8 cellular contexts compared by ENCODE assay signal in genomic region chr11:75331761-75332160, GRCh38. TPM values are rescaled to one million over a fixed set of nuclear protein-coding genes. Genes with fewer than 3 reads are reported as not detected.
DNase-seq lines count a peak whose midpoint lies in the region; ATAC-seq and TF ChIP-seq lines count a peak whose summit lies in the region.
"Not testable (repeated sequence)": the region's sequence is repeated elsewhere in the genome, so short reads cannot be mapped to it uniquely, and the experiment has no call there.

No MANE protein-coding gene starts in this region.

- not testable (repeated sequence) for H3K56ac ChIP-seq in H9 (ENCODE audit: insufficient read length, low read depth, low read length)

- not testable (repeated sequence) for TF ChIP-seq CTCF in CD14-positive monocyte (IDR thresholded peaks at IDR 0.05); H9 (conservative IDR thresholded peaks at IDR 0.05); endodermal cell (conservative IDR thresholded peaks at IDR 0.05); neural progenitor cell (IDR thresholded peaks at IDR 0.05); upper lobe of left lung (IDR thresholded peaks at IDR 0.05)

- not testable (repeated sequence) for H3K9me3 ChIP-seq in H9 (ENCODE audit: control insufficient read depth, low read depth, low read length); endodermal cell (ENCODE audit: control insufficient read depth, low read length); neural progenitor cell (ENCODE audit: low read depth); upper lobe of left lung

- DNase-seq in CD14-positive monocyte (ENCODE audit: low spot score); neural progenitor cell (ENCODE audit: low spot score); upper lobe of left lung: not testable (repeated sequence)
- DNase-seq in H9 = peak; percentile 84
- peak; percentile 90 for DNase-seq in endodermal cell
- DNase-seq in islet precursor cell = peak; percentile 80

- not testable (repeated sequence) for H4K20me1 ChIP-seq in H9 (ENCODE audit: control insufficient read depth, insufficient read depth, insufficient read length); neural progenitor cell (ENCODE audit: low read depth)

- H4K91ac ChIP-seq in H9 (ENCODE audit: insufficient read length, low read depth, low read length) = not testable (repeated sequence)

- not testable (repeated sequence) for H3K4me3 ChIP-seq in endodermal cell (ENCODE audit: low read length); neural progenitor cell; upper lobe of left lung

- peaks cover 38% of the 10 kb centered on the region for H3K36me3 ChIP-seq in endodermal cell (ENCODE audit: control insufficient read depth, insufficient read depth, low read length)
- not testable (repeated sequence) for H3K36me3 ChIP-seq in neural progenitor cell, upper lobe of left lung

- H3K36me3 Mint-ChIP-seq in CD14-positive monocyte (peaks cover 34 to 67% of the 10 kb centered on the region in 2 donors), H9 (ENCODE audit: insufficient read depth in 1 of 3, low read depth in 3 of 3) (peaks cover 0 to 11% (median 10%) of the 10 kb centered on the region in 3 experiments; a peak in 5 of 7 replicates), endodermal cell (ENCODE audit: low read depth) (peaks cover 17% of the 10 kb centered on the region)
- peaks cover 14% of the 10 kb centered on the region for H3K36me3 Mint-ChIP-seq in T-helper 1 cell treated with Interleukin-12 subunit alpha and Interleukin-12 subunit beta and Interleukin-4 antibody, amounts not matched to agents 30 μg/mL and 1 μg/mL, for 36 hours (ENCODE audit: low read depth)
- not testable (repeated sequence) for H3K36me3 Mint-ChIP-seq in activated naive CD4-positive, alpha-beta T cell treated with anti-CD3 and anti-CD28 coated beads, Interleukin-2, amount 50 U/mL, for 24 hours; neural progenitor cell

- H3K27ac Mint-ChIP-seq in CD14-positive monocyte (peak overlapping the region in 5 of 7 donors; percentile 30 to 63 (median 55)), H9 (peak overlapping the region; percentile 51 to 97 (median 96); a peak in 6 of 7 replicates), endodermal cell (peak overlapping the region; percentile 100), neural progenitor cell (peak overlapping the region; percentile 70)
- peak overlapping the region; percentile 46 for H3K27ac Mint-ChIP-seq in T-helper 1 cell treated with Interleukin-12 subunit alpha and Interleukin-12 subunit beta and Interleukin-4 antibody, amounts not matched to agents 30 μg/mL and 1 μg/mL, for 36 hours
- H3K27ac Mint-ChIP-seq in activated naive CD4-positive, alpha-beta T cell treated with anti-CD3 and anti-CD28 coated beads, Interleukin-2, amount 50 U/mL, for 24 hours = peak overlapping the region; percentile 84

- not testable (repeated sequence) for ATAC-seq in upper lobe of left lung (ENCODE audit: low FRiP score in 2 of 2)

- H3K4me1 ChIP-seq in H9 (ENCODE audit: insufficient read depth, low read length) (peaks cover 14% of the 10 kb centered on the region; the same call in 1 of the 2 replicates), endodermal cell (ENCODE audit: control insufficient read depth, insufficient read depth, low read length) (peaks cover 15% of the 10 kb centered on the region), neural progenitor cell (peaks cover 18% of the 10 kb centered on the region), upper lobe of left lung (peaks cover 82 to 98% (median 90%) of the 10 kb centered on the region in 4 donors)

- H3K27me3 ChIP-seq in H9 (ENCODE audit: insufficient read depth, low read length); endodermal cell (ENCODE audit: control insufficient read depth, insufficient read depth, low read length, poor library complexity, severe bottlenecking); neural progenitor cell; upper lobe of left lung: not testable (repeated sequence)

- H3K4me1 Mint-ChIP-seq in CD14-positive monocyte (peaks cover 82% of the 10 kb centered on the region), H9 (peaks cover 35 to 68% of the 10 kb centered on the region in 2 experiments), endodermal cell (peaks cover 74% of the 10 kb centered on the region), neural progenitor cell (peaks cover 30% of the 10 kb centered on the region)
- peaks cover 45% of the 10 kb centered on the region for H3K4me1 Mint-ChIP-seq in T-helper 1 cell treated with Interleukin-12 subunit alpha and Interleukin-12 subunit beta and Interleukin-4 antibody, amounts not matched to agents 30 μg/mL and 1 μg/mL, for 36 hours (ENCODE audit: low read depth)
- H3K4me1 Mint-ChIP-seq in activated naive CD4-positive, alpha-beta T cell treated with anti-CD3 and anti-CD28 coated beads, Interleukin-2, amount 50 U/mL, for 24 hours = peaks cover 79% of the 10 kb centered on the region

- not testable (repeated sequence) for H2BK12ac ChIP-seq in H9 (ENCODE audit: insufficient read length, low read depth, low read length)

- H2AFZ ChIP-seq in H9 (ENCODE audit: low read length); neural progenitor cell (replicated peaks): not testable (repeated sequence)

- not testable (repeated sequence) for H3K23ac ChIP-seq in H9 (ENCODE audit: insufficient read length, low read depth, low read length)

- H2BK15ac ChIP-seq in H9 (ENCODE audit: low read depth, low read length) = not testable (repeated sequence)

- H2BK20ac ChIP-seq in H9 (ENCODE audit: low read depth, low read length, poor library complexity, severe bottlenecking) = not testable (repeated sequence)

- not testable (repeated sequence) for TF ChIP-seq POLR2A in upper lobe of left lung (IDR thresholded peaks at IDR 0.05)

- not testable (repeated sequence) for H3F3A ChIP-seq in neural progenitor cell (ENCODE audit: low read depth)

- H3K4me2 ChIP-seq in H9 (ENCODE audit: insufficient read depth, insufficient read length, low read length); neural progenitor cell: not testable (repeated sequence)

- H3K23me2 ChIP-seq in H9 (ENCODE audit: insufficient read length, low read depth, low read length, poor library complexity, severe bottlenecking) = not testable (repeated sequence)

- WGBS in H9 (ENCODE audit: extremely low coverage, insufficient read length, low lambda C conversion rate) = no CpG with 5 or more reads among the region's 9 CpGs
- 31 to 56% methylated on average over 7 to 9 of the region's 9 CpGs for WGBS in endodermal cell (ENCODE audit: insufficient coverage in 1 of 2, insufficient read length in 1 of 2), 2 experiments
- WGBS in upper lobe of left lung, 2 donors = 88 to 90% methylated on average over 9 of the region's 9 CpGs

- H3K9ac ChIP-seq in H9 (ENCODE audit: extremely low read depth, insufficient read length, low read length); neural progenitor cell: not testable (repeated sequence)
- peak overlapping the region; percentile 78 for H3K9ac ChIP-seq in endodermal cell (ENCODE audit: extremely low read depth, low read length, poor library complexity, severe bottlenecking)

- not testable (repeated sequence) for H3K14ac ChIP-seq in H9 (ENCODE audit: insufficient read depth, low read length)

- peak overlapping the region; percentile 78 for H3K18ac ChIP-seq in H9 (ENCODE audit: insufficient read length, low read depth, low read length)

- peak overlapping the region; percentile 65 for H4K5ac ChIP-seq in H9 (ENCODE audit: insufficient read length, low read depth, low read length)

- H3K27ac ChIP-seq in H9 (ENCODE audit: insufficient read length, low read depth, low read length) (peak overlapping the region; percentile 94), endodermal cell (ENCODE audit: low read depth, low read length) (peak overlapping the region; percentile 78), upper lobe of left lung (peak overlapping the region in 3 of 4 donors; percentile 81 to 97 (median 95))
- not testable (repeated sequence) for H3K27ac ChIP-seq in neural progenitor cell

- not testable (repeated sequence) for H3K4ac ChIP-seq in H9 (ENCODE audit: low read depth, low read length)

- not testable (repeated sequence) for H2AK5ac ChIP-seq in H9 (ENCODE audit: insufficient read length, low read length)

- H2BK120ac ChIP-seq in H9 (ENCODE audit: low read depth, low read length, poor library complexity, severe bottlenecking) = not testable (repeated sequence)

- H3K79me2 ChIP-seq in H9 (ENCODE audit: insufficient read depth, low read length); neural progenitor cell (ENCODE audit: low read depth): not testable (repeated sequence)

- not testable (repeated sequence) for H3K27me3 Mint-ChIP-seq in CD14-positive monocyte (ENCODE audit: low read depth in 3 of 3); H9 (ENCODE audit: low read depth); T-helper 1 cell treated with Interleukin-12 subunit alpha and Interleukin-12 subunit beta and Interleukin-4 antibody, amounts not matched to agents 30 μg/mL and 1 μg/mL, for 36 hours (ENCODE audit: low read depth); activated naive CD4-positive, alpha-beta T cell treated with anti-CD3 and anti-CD28 coated beads, Interleukin-2, amount 50 U/mL, for 24 hours; endodermal cell (ENCODE audit: insufficient read depth); neural progenitor cell (ENCODE audit: insufficient read depth, low read depth)

- H2BK5ac ChIP-seq in H9 (ENCODE audit: insufficient read length, low read length) = peak overlapping the region; percentile 69

- not testable (repeated sequence) for H3K4me3 Mint-ChIP-seq in CD14-positive monocyte; H9; T-helper 1 cell treated with Interleukin-12 subunit alpha and Interleukin-12 subunit beta and Interleukin-4 antibody, amounts not matched to agents 30 μg/mL and 1 μg/mL, for 36 hours; neural progenitor cell
- H3K4me3 Mint-ChIP-seq in activated naive CD4-positive, alpha-beta T cell treated with anti-CD3 and anti-CD28 coated beads, Interleukin-2, amount 50 U/mL, for 24 hours = peak overlapping the region; percentile 9
- H3K4me3 Mint-ChIP-seq in endodermal cell = peak overlapping the region; percentile 47

- not testable (repeated sequence) for TF ChIP-seq EP300 in upper lobe of left lung (IDR thresholded peaks at IDR 0.05)

- H4K8ac ChIP-seq in H9 (replicated peaks; ENCODE audit: insufficient read length, low read depth, low read length) = not testable (repeated sequence)

- not testable (repeated sequence) for H3T11ph ChIP-seq in H9 (ENCODE audit: low read length)

- not testable (repeated sequence) for H3K79me1 ChIP-seq in H9 (ENCODE audit: insufficient read depth, low read depth, low read length, poor library complexity, severe bottlenecking)

- not testable (repeated sequence) for H3K9me3 Mint-ChIP-seq in CD14-positive monocyte; T-helper 1 cell treated with Interleukin-12 subunit alpha and Interleukin-12 subunit beta and Interleukin-4 antibody, amounts not matched to agents 30 μg/mL and 1 μg/mL, for 36 hours; activated naive CD4-positive, alpha-beta T cell treated with anti-CD3 and anti-CD28 coated beads, Interleukin-2, amount 50 U/mL, for 24 hours; endodermal cell; neural progenitor cell
- peaks cover 4 to 11% of the 10 kb centered on the region in 2 experiments; a peak in 4 of 5 replicates for H3K9me3 Mint-ChIP-seq in H9

- intact Hi-C loops in CD14-positive monocyte (cut with micrococcal nuclease) = not testable (repeated sequence)

RNA-seq across cellular contexts. Expression of gene ARRB1, which starts 19.7 kb away (rescaled TPM):
- 10 to 100 TPM; 52.6 to 66.5 TPM for polyA plus RNA-seq in CD14-positive monocyte
- 20.6 and 22.1 TPM in 2 replicates for total RNA-seq in H9 (2021)
- 100 to 1,000 TPM in 1 of 2 donors, 10 to 100 TPM in 1; 41.7 to 128 TPM for total RNA-seq in endodermal cell
- polyA plus RNA-seq in endodermal cell (2013, experiment 1 of 2) = 19.7 TPM
- polyA plus RNA-seq in endodermal cell (2013, experiment 2 of 2) = 23.1 TPM
- 1.0 and 1.8 TPM in 2 replicates for total RNA-seq in neural progenitor cell (ENCODE audit: low replicate concordance)
- 100 to 1,000 TPM; 119 to 235 (median 170) TPM for total RNA-seq in upper lobe of left lung

Comparison
In these comparisons a context has a peak if more than half of its experiments do, and no peak if none do; other contexts are left out.
1. H3K27ac Mint-ChIP-seq: peak in every context shown above with its lines; median percentile 100 in endodermal cell; 96 in H9; 84 in activated naive CD4-positive, alpha-beta T cell treated with anti-CD3 and anti-CD28 coated beads, Interleukin-2, amount 50 U/mL, for 24 hours; 70 in neural progenitor cell; 55 in CD14-positive monocyte; 46 in T-helper 1 cell treated with Interleukin-12 subunit alpha and Interleukin-12 subunit beta and Interleukin-4 antibody, amounts not matched to agents 30 μg/mL and 1 μg/mL, for 36 hours.